In genomic region chr1:109161836-109162606, GRCh38 we compare ENCODE assay signal across 8 cellular contexts. TPM values are rescaled to one million over a fixed set of nuclear protein-coding genes. Genes with fewer than 3 reads are reported as not detected.
DNase-seq lines count a peak whose midpoint lies in the region; ATAC-seq and TF ChIP-seq lines count a peak whose summit lies in the region.

No MANE protein-coding gene starts in this region.

- no peaks in the 10 kb centered on the region for H3K27me3 ChIP-seq in spleen (replicated peaks in 1 of 7)

- ATAC-seq in GM19467 (IDR thresholded peaks at IDR 0.05; ENCODE audit: unreplicated experiment) (peak; percentile 55), left ventricle myocardium superior (peak; percentile 91)

- no peaks in the 10 kb centered on the region for H3K36me3 ChIP-seq in spleen

- H3K36me3 Mint-ChIP-seq in activated T-helper 2 cell treated with anti-CD3 and anti-CD28 coated beads, Interferon-gamma antibody, Interleukin-2, Interleukin-4, amounts not matched to agents 10 μg/mL and 5 μg/mL and 100 μg/mL, durations not matched to agents 14 hours and 24 hours and 36 hours (ENCODE audit: low read depth) = no peaks in the 10 kb centered on the region

- peaks cover 22% of the 10 kb centered on the region for H3K27me3 Mint-ChIP-seq in activated T-helper 2 cell treated with anti-CD3 and anti-CD28 coated beads, Interferon-gamma antibody, Interleukin-2, Interleukin-4, amounts not matched to agents 10 μg/mL and 5 μg/mL and 100 μg/mL, durations not matched to agents 14 hours and 24 hours and 36 hours (ENCODE audit: low read depth)

- peaks cover 2 to 58% (median 31%) of the 10 kb centered on the region in 6 donors for H3K4me1 ChIP-seq in spleen

- 54 to 62% (median 59%) methylated on average over 11 to 12 of the region's 12 CpGs for WGBS in spleen, 5 donors

- no peaks in the 10 kb centered on the region for H3K9me3 Mint-ChIP-seq in activated T-helper 2 cell treated with anti-CD3 and anti-CD28 coated beads, Interferon-gamma antibody, Interleukin-2, Interleukin-4, amounts not matched to agents 10 μg/mL and 5 μg/mL and 100 μg/mL, durations not matched to agents 14 hours and 24 hours and 36 hours

- peak overlapping the region; percentile 9 for H3K27ac Mint-ChIP-seq in activated T-helper 2 cell treated with anti-CD3 and anti-CD28 coated beads, Interferon-gamma antibody, Interleukin-2, Interleukin-4, amounts not matched to agents 10 μg/mL and 5 μg/mL and 100 μg/mL, durations not matched to agents 14 hours and 24 hours and 36 hours

- peaks cover 22% of the 10 kb centered on the region for H3K4me1 Mint-ChIP-seq in activated T-helper 2 cell treated with anti-CD3 and anti-CD28 coated beads, Interferon-gamma antibody, Interleukin-2, Interleukin-4, amounts not matched to agents 10 μg/mL and 5 μg/mL and 100 μg/mL, durations not matched to agents 14 hours and 24 hours and 36 hours (ENCODE audit: low read depth)

- peak overlapping the region in 1 of 8 donors; percentile 35 for H3K4me3 ChIP-seq in spleen

- H3K9me3 ChIP-seq in spleen = no peaks in the 10 kb centered on the region

- peak overlapping the region; percentile 8 to 87 (median 78) for H3K27ac ChIP-seq in spleen

- intact Hi-C loops in activated T-helper 2 cell treated with anti-CD3 and anti-CD28 coated beads, Interferon-gamma antibody, Interleukin-2, Interleukin-4, amounts not matched to agents 10 μg/mL and 5 μg/mL and 100 μg/mL, durations not matched to agents 14 hours and 24 hours and 36 hours (cut with micrococcal nuclease) = loop anchor here (1.0 to 5.0 kb wide), 2 partner anchors 46 to 205 kb away; no protein-coding TSS in a partner anchor
- intact Hi-C loops in left ventricle myocardium superior (cut with micrococcal nuclease) (no loop called here), spleen (cut with DNase I; ENCODE audit: low total_unique reads) (no loop called here)

- no peak for TF ChIP-seq CTCF in spleen (IDR thresholded peaks at IDR 0.05 in 8 of 11, conservative IDR thresholded peaks at IDR 0.05 in 3 of 11)

- TF ChIP-seq POLR2A in spleen (IDR thresholded peaks at IDR 0.05) = no peak

- peak overlapping the region; percentile 40 for H3K4me3 Mint-ChIP-seq in activated T-helper 2 cell treated with anti-CD3 and anti-CD28 coated beads, Interferon-gamma antibody, Interleukin-2, Interleukin-4, amounts not matched to agents 10 μg/mL and 5 μg/mL and 100 μg/mL, durations not matched to agents 14 hours and 24 hours and 36 hours (ENCODE audit: low read depth)

- peak; percentile 81 for DNase-seq in CD1c-positive myeloid dendritic cell (ENCODE audit: extremely low spot score)
- DNase-seq in KBM-7 = peak; percentile 87
- DNase-seq in activated T-helper 2 cell treated with anti-CD3 and anti-CD28 coated beads, Interferon-gamma antibody, Interleukin-2, Interleukin-4, amounts not matched to agents 10 μg/mL and 5 μg/mL and 100 μg/mL, durations not matched to agents 14 hours and 24 hours and 36 hours (ENCODE audit: low spot score) = peak; percentile 43
- DNase-seq in left ventricle myocardium superior = peak; percentile 58
- peak; percentile 83 for DNase-seq in spleen
- no peak for DNase-seq in SK-N-DZ (ENCODE audit: low spot score)
- no peak for DNase-seq in D341Med (ENCODE audit: low spot score)

- in situ Hi-C loops in KBM-7 (cut with MboI; ENCODE audit: low pct_unique_long_range_greater_than_20kb, low sequenced_read_pairs) = no loop called here

RNA-seq across cellular contexts. Expression of gene ELAPOR1, which starts 48.1 kb away (rescaled TPM):
- total RNA-seq in activated T-helper 2 cell treated with anti-CD3 and anti-CD28 coated beads, Interferon-gamma antibody, Interleukin-2, Interleukin-4, amounts not matched to agents 10 μg/mL and 5 μg/mL and 100 μg/mL, durations not matched to agents 14 hours and 24 hours and 36 hours = 17.5 and 19.7 TPM in 2 replicates
- total RNA-seq in left ventricle myocardium superior (0.30 TPM), spleen (10 to 100 TPM in 1 of 7 donors, 1 to 10 TPM in 6; 2.3 to 10.3 (median 5.5) TPM)
- under 1 TPM; 0.26 to 0.36 (median 0.32) TPM for polyA plus RNA-seq in spleen
- 7.3 and 15.2 TPM in 2 replicates for polyA plus RNA-seq in SK-N-DZ (2014; cell fraction: cytosol; rRNA removed)
- polyA plus RNA-seq in SK-N-DZ (2014; cell fraction: nucleus; rRNA removed) = 5.7 and 19.4 TPM in 2 replicates

RNA-seq across cellular contexts. Expression of gene SARS1, which starts 51.7 kb away (rescaled TPM):
- total RNA-seq in activated T-helper 2 cell treated with anti-CD3 and anti-CD28 coated beads, Interferon-gamma antibody, Interleukin-2, Interleukin-4, amounts not matched to agents 10 μg/mL and 5 μg/mL and 100 μg/mL, durations not matched to agents 14 hours and 24 hours and 36 hours = 128 and 129 TPM in 2 replicates
- 99.8 TPM for total RNA-seq in left ventricle myocardium superior
- 100 to 1,000 TPM in 3 of 7 donors, 10 to 100 TPM in 4; 98.5 to 138 (median 99.4) TPM for total RNA-seq in spleen
- 10 to 100 TPM; 47.2 to 63.2 (median 50.1) TPM for polyA plus RNA-seq in spleen
- 236 and 294 TPM in 2 replicates for polyA plus RNA-seq in SK-N-DZ (2014; cell fraction: cytosol; rRNA removed)
- 179 and 180 TPM in 2 replicates for polyA plus RNA-seq in SK-N-DZ (2014; cell fraction: nucleus; rRNA removed)

Comparison
In these comparisons a context has a peak if more than half of its experiments do, and no peak if none do; other contexts are left out.
1. DNase-seq: peak in CD1c-positive myeloid dendritic cell (single experiment), KBM-7 (single experiment), activated T-helper 2 cell treated with anti-CD3 and anti-CD28 coated beads, Interferon-gamma antibody, Interleukin-2, Interleukin-4, amounts not matched to agents 10 μg/mL and 5 μg/mL and 100 μg/mL, durations not matched to agents 14 hours and 24 hours and 36 hours (single experiment), left ventricle myocardium superior (single experiment) and spleen (single experiment); none in SK-N-DZ (single experiment) and D341Med (single experiment).